In the genomic region with DNA sequence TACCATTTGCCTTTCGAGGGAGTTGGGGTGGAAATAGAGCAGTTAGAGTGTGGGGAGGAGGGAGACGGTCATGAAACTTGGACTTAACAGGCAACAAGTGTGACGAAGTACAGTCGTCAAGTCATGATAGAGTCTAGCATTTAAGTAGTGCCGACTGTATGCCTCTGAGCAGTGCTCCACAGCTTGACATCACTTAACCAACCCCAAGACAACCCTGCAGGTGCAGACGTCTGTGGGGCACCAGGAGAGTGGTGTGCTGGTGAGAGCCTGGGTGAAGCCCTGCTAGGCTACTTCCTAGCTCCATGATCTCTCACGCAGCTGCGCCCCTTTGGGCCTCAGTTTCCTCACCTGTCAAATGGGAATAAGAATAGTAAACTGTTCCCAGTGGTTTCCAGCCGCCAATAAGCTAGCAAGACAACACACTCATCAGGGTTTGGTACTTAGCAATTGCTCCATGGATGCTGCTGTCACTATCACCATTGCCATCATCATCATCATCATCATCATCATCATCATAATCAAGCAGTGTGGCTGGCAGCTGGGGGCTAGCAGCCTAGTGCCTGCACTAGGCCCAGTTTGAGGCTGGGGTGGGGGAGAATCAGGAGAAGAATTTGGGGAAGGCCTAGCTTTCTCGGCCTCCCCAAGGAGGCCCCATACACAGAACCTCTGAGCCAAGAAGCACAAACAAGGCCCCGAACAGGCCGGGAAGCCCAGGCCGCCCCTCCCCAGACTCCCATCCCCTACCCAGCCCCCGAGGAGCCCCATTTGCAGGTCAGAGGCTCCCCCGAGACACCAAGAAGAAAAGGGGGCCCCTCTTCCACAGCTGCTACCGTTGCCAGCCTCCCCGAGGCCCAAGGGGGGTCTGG, we compare ENCODE assay signal across 21 cellular contexts. TPM values are rescaled to one million over a fixed set of nuclear protein-coding genes. Genes with fewer than 3 reads are reported as not detected.
DNase-seq lines count a peak whose midpoint lies in the region; ATAC-seq and TF ChIP-seq lines count a peak whose summit lies in the region.
"Had no signal": no experiment of that assay in that cellular context is flagged by ENCODE, and none has a peak within 500 bp of the region (broad histone marks: within the 10 kb centered on the region; RNA-seq: fewer than 3 reads in every experiment).

No MANE protein-coding gene starts in this region.

- H3K18ac ChIP-seq in H9 (ENCODE audit: insufficient read length, low read depth, low read length), result no peak overlapping the region

- H2BK15ac ChIP-seq in H9 (ENCODE audit: low read depth, low read length), result no peak overlapping the region

- no peak overlapping the region for H2BK20ac ChIP-seq in H9 (ENCODE audit: low read depth, low read length, poor library complexity, severe bottlenecking)

- intact Hi-C loops in gastrocnemius medialis (cut with DNase I; ENCODE audit: low total_unique reads), result no loop called here

- H3K27me3 ChIP-seq in H9 (ENCODE audit: insufficient read depth, low read length), result no peaks in the 10 kb centered on the region
- no peaks in the 10 kb centered on the region for H3K27me3 ChIP-seq in gastrocnemius medialis

- CTCF ChIA-PET in activated CD4-positive, alpha-beta memory T cell treated with anti-CD3 and anti-CD28 coated beads, Interleukin-2, amount 10 ng/mL, durations not matched to agents 7 days and 5 days (lab: Charles Lee), result no interaction called here

- no peak for TF ChIP-seq POLR2A in gastrocnemius medialis (IDR thresholded peaks at IDR 0.05)

- no peak overlapping the region for H2BK120ac ChIP-seq in H9 (ENCODE audit: low read depth, low read length, poor library complexity, severe bottlenecking)

- TF ChIP-seq CTCF in H9 (conservative IDR thresholded peaks at IDR 0.05), result no peak
- TF ChIP-seq CTCF in nephron progenitor cell (IDR thresholded peaks at IDR 0.05), result no peak
- no peak for TF ChIP-seq CTCF in gastrocnemius medialis (IDR thresholded peaks at IDR 0.05 in 4 of 5, conservative IDR thresholded peaks at IDR 0.05 in 1 of 5)

- no peak overlapping the region for H3T11ph ChIP-seq in H9 (ENCODE audit: low read length)

- in situ Hi-C loops in gastrocnemius medialis (cut with MboI; ENCODE audit: low sequenced_read_pairs in 4 of 4), result no loop called here

- no peaks in the 10 kb centered on the region for H3K36me3 ChIP-seq in gastrocnemius medialis

- H3K79me1 ChIP-seq in H9 (ENCODE audit: insufficient read depth, low read depth, low read length, poor library complexity, severe bottlenecking), result no peaks in the 10 kb centered on the region

- no peak overlapping the region for H2AFZ ChIP-seq in H9 (ENCODE audit: low read length)
- H2AFZ ChIP-seq: GM23248 had no signal

- no peaks in the 10 kb centered on the region for H4K20me1 ChIP-seq in H9 (ENCODE audit: control insufficient read depth, insufficient read depth, insufficient read length)

- H3K27ac ChIP-seq in H9 (ENCODE audit: insufficient read length, low read depth, low read length) (no peak overlapping the region), caudate nucleus (ENCODE audit: low read depth, low read length) (peak overlapping the region; percentile 12), gastrocnemius medialis (peak overlapping the region; percentile 35 to 94 (median 66))
- H3K27ac ChIP-seq: GM23248 had no signal

- H2BK5ac ChIP-seq in H9 (ENCODE audit: insufficient read length, low read length), result no peak overlapping the region

- H3K27ac Mint-ChIP-seq in H9 (peak overlapping the region in 2 of 3 experiments; percentile 36 to 74; a peak in 2 of 7 replicates), nephron progenitor cell (peak overlapping the region; percentile 44)
- no peak overlapping the region for H3K27ac Mint-ChIP-seq in activated CD4-positive, alpha-beta memory T cell treated with anti-CD3 and anti-CD28 coated beads, Interleukin-2, amount 10 ng/mL, durations not matched to agents 7 days and 5 days
- H3K27ac Mint-ChIP-seq: CD8-positive, alpha-beta T cell had no signal

- no peak overlapping the region for H2AK5ac ChIP-seq in H9 (ENCODE audit: insufficient read length, low read length)

- H3K14ac ChIP-seq in H9 (ENCODE audit: insufficient read depth, low read length), result no peak overlapping the region

- H3K27me3 Mint-ChIP-seq in H9 (ENCODE audit: low read depth), result no peaks in the 10 kb centered on the region
- peaks cover 21% of the 10 kb centered on the region for H3K27me3 Mint-ChIP-seq in nephron progenitor cell (ENCODE audit: low read depth, poor library complexity)
- H3K27me3 Mint-ChIP-seq in activated CD4-positive, alpha-beta memory T cell treated with anti-CD3 and anti-CD28 coated beads, Interleukin-2, amount 10 ng/mL, durations not matched to agents 7 days and 5 days, result peaks cover 1% of the 10 kb centered on the region

- H4K8ac ChIP-seq in H9 (replicated peaks; ENCODE audit: insufficient read length, low read depth, low read length), result no peak overlapping the region

- no peaks in the 10 kb centered on the region for H3K79me2 ChIP-seq in H9 (ENCODE audit: insufficient read depth, low read length)

- H3K9me3 ChIP-seq in H9 (ENCODE audit: control insufficient read depth, low read depth, low read length) (no peaks in the 10 kb centered on the region), gastrocnemius medialis (no peaks in the 10 kb centered on the region)

- no peak overlapping the region for H3K4me2 ChIP-seq in H9 (ENCODE audit: insufficient read depth, insufficient read length, low read length)

- H3K36me3 Mint-ChIP-seq in H9 (ENCODE audit: insufficient read depth in 1 of 3, low read depth in 3 of 3) (no peaks in the 10 kb centered on the region), nephron progenitor cell (ENCODE audit: low read depth) (no peaks in the 10 kb centered on the region)
- no peaks in the 10 kb centered on the region for H3K36me3 Mint-ChIP-seq in activated CD4-positive, alpha-beta memory T cell treated with anti-CD3 and anti-CD28 coated beads, Interleukin-2, amount 10 ng/mL, durations not matched to agents 7 days and 5 days (ENCODE audit: low read depth)
- H3K36me3 Mint-ChIP-seq: CD8-positive, alpha-beta T cell had no signal

- H3K56ac ChIP-seq in H9 (ENCODE audit: insufficient read length, low read depth, low read length), result no peak overlapping the region

- H3K4me1 Mint-ChIP-seq in H9 (peaks cover 30 to 63% of the 10 kb centered on the region in 2 experiments), nephron progenitor cell (peaks cover 44% of the 10 kb centered on the region)
- H3K4me1 Mint-ChIP-seq in activated CD4-positive, alpha-beta memory T cell treated with anti-CD3 and anti-CD28 coated beads, Interleukin-2, amount 10 ng/mL, durations not matched to agents 7 days and 5 days, result no peaks in the 10 kb centered on the region

- no peak overlapping the region for H3K23ac ChIP-seq in H9 (ENCODE audit: insufficient read length, low read depth, low read length)

- H4K91ac ChIP-seq in H9 (ENCODE audit: insufficient read length, low read depth, low read length), result no peak overlapping the region

- ATAC-seq in gastrocnemius medialis, result no peak
- ATAC-seq: CD8-positive, alpha-beta T cell; GM12878; HCT116; Panc1 had no signal

- peaks cover 7% of the 10 kb centered on the region for H3K23me2 ChIP-seq in H9 (ENCODE audit: insufficient read length, low read depth, low read length, poor library complexity, severe bottlenecking)

- no peak overlapping the region for H3K9ac ChIP-seq in H9 (ENCODE audit: extremely low read depth, insufficient read length, low read length)
- H3K9ac ChIP-seq: GM23248 had no signal

- POLR2A ChIA-PET in activated CD4-positive, alpha-beta memory T cell treated with anti-CD3 and anti-CD28 coated beads, Interleukin-2, amount 10 ng/mL, durations not matched to agents 7 days and 5 days (lab: Charles Lee), result no interaction called here

- H3K4ac ChIP-seq in H9 (ENCODE audit: low read depth, low read length), result no peak overlapping the region

- H2BK12ac ChIP-seq in H9 (ENCODE audit: insufficient read length, low read depth, low read length), result no peak overlapping the region

- H3K9me3 Mint-ChIP-seq in H9 (no peaks in the 10 kb centered on the region), nephron progenitor cell (no peaks in the 10 kb centered on the region)
- no peaks in the 10 kb centered on the region for H3K9me3 Mint-ChIP-seq in activated CD4-positive, alpha-beta memory T cell treated with anti-CD3 and anti-CD28 coated beads, Interleukin-2, amount 10 ng/mL, durations not matched to agents 7 days and 5 days
- H3K9me3 Mint-ChIP-seq: CD8-positive, alpha-beta T cell had no signal

- H3K4me1 ChIP-seq in H9 (ENCODE audit: insufficient read depth, low read length) (no peaks in the 10 kb centered on the region), gastrocnemius medialis (peaks cover 23 to 44% of the 10 kb centered on the region in 2 donors)

- H4K5ac ChIP-seq in H9 (ENCODE audit: insufficient read length, low read depth, low read length), result no peak overlapping the region

- DNase-seq in H9 (no peak), caudate nucleus (lab: John Stamatoyannopoulos, UW) (no peak), nephron progenitor cell (no peak), gastrocnemius medialis (no peak), GM03348 (ENCODE audit: low spot score) (no peak), NCI-H1436 (lab: John Stamatoyannopoulos, UW) (no peak), NCI-H2171 (lab: John Stamatoyannopoulos, UW) (no peak)
- no peak for DNase-seq in activated CD4-positive, alpha-beta memory T cell treated with anti-CD3 and anti-CD28 coated beads, Interleukin-2, amount 10 ng/mL, durations not matched to agents 7 days and 5 days
- DNase-seq: CD8-positive, alpha-beta T cell; DND-41; GM23248; KBM-7; MV-4-11; NCI-H1417 treated with DMSO at 0.1 percent for 48 hours; NCI-H2029; NCI-H510A; NCI-H774; Right ventricle myocardium superior had no signal

- no CpG with 5 or more reads among the region's 17 CpGs for WGBS in H9 (ENCODE audit: extremely low coverage, insufficient read length, low lambda C conversion rate)

- H3K4me3 ChIP-seq in gastrocnemius medialis, result no peak overlapping the region
- H3K4me3 ChIP-seq: GM12878, GM23248 had no signal

- H3K4me3 Mint-ChIP-seq in H9 (no peak overlapping the region; a peak in 1 of 5 replicates), nephron progenitor cell (no peak overlapping the region)
- H3K4me3 Mint-ChIP-seq in activated CD4-positive, alpha-beta memory T cell treated with anti-CD3 and anti-CD28 coated beads, Interleukin-2, amount 10 ng/mL, durations not matched to agents 7 days and 5 days, result no peak overlapping the region
- H3K4me3 Mint-ChIP-seq: CD8-positive, alpha-beta T cell had no signal

RNA-seq across cellular contexts. Expression of a gene that starts 29.0 kb away (rescaled TPM):
- 2.7 and 2.8 TPM in 2 replicates for total RNA-seq in H9 (2021)
- total RNA-seq in gastrocnemius medialis, result 10 to 100 TPM in 3 of 4 donors, 1 to 10 TPM in 1; 8.8 to 40.0 (median 36.6) TPM
- under 1 TPM; 0.35 to 0.40 TPM for total RNA-seq in activated CD4-positive, alpha-beta memory T cell treated with anti-CD3 and anti-CD28 coated beads, Interleukin-2, amount 10 ng/mL, durations not matched to agents 7 days and 5 days
